Comparison of ENCODE assay signal across 10 cellular contexts in the genomic region with DNA sequence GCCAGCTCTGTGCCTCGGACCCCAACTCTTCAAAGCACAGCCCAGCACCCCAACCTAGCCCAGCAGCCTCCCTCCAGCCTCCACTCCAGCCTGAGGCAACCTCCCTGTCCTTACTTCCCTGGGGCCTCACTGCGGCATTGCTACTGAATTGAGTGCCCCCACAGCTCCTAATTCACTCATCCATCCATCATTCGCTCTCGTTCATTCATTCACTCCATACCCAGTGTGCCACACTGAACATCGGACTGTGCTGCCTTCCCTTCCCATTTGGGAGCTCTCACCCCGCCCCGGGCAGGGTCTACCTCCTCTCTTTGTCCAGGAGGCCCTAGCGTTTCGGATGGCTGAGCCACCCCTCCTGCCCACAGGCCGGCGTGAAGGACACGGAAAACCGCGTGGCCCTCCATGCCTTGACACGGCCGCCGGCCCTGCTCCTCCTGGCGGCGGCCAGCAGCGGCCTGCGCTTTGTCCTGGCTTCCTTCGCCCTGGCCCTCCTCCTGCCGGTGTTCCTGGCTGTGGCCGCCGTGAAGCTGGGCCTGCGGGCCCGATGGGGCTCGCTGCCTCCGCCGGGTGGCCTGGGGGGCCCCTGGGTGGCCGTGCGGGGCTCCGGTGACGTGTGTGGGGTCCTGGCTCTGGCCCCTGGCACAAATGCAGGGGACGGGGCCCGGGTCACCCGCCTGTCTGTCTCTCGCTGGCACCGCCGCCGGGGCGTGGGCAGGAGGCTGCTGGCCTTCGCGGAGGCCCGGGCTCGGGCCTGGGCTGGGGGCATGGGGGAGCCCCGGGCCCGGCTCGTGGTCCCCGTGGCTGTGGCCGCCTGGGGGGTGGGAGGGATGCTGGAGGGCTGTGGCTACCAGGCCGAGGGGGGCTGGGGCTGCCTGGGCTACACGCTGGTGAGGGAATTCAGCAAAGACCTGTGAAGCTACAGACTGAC. TPM values are rescaled to one million over a fixed set of nuclear protein-coding genes. Genes with fewer than 3 reads are reported as not detected.
DNase-seq lines count a peak whose midpoint lies in the region; ATAC-seq and TF ChIP-seq lines count a peak whose summit lies in the region.
"Had no signal": no experiment of that assay in that cellular context is flagged by ENCODE, and none has a peak within 500 bp of the region (broad histone marks: within the 10 kb centered on the region; RNA-seq: fewer than 3 reads in every experiment).

No MANE protein-coding gene starts in this region.

- in situ Hi-C loops in Caki2 (cut with HindIII; ENCODE audit: low pct_unique_long_range_greater_than_20kb, low sequenced_read_pairs), result no loop called here

- peaks cover 13% of the 10 kb centered on the region for H3K4me1 Mint-ChIP-seq in progenitor cell of endocrine pancreas (ENCODE audit: low read depth)

- H3K9me3 Mint-ChIP-seq in progenitor cell of endocrine pancreas (ENCODE audit: low read depth), result no peaks in the 10 kb centered on the region

- H3K36me3 ChIP-seq in esophagus muscularis mucosa, result peaks cover 18 to 27% (median 21%) of the 10 kb centered on the region in 4 donors

- TF ChIP-seq CTCF in RWPE1 (conservative IDR thresholded peaks at IDR 0.05; ENCODE audit: low read depth), result no peak
- TF ChIP-seq CTCF in esophagus muscularis mucosa (IDR thresholded peaks at IDR 0.05), result peak in 2 of 3 experiments; percentile 15 to 48
- TF ChIP-seq CTCF in progenitor cell of endocrine pancreas (IDR thresholded peaks at IDR 0.05; ENCODE audit: unreplicated experiment), result no peak

- CTCF ChIA-PET in RWPE1 (lab: Yijun Ruan, JAX), result interaction anchor here (0.7 to 2.7 kb wide), 3 partner anchors 18 to 147 kb away, joined by 3 to 10 read pairs (median 4); no protein-coding TSS in a partner anchor

- no peaks in the 10 kb centered on the region for H3K9me3 ChIP-seq in esophagus muscularis mucosa

- DNase-seq in Caki2 (ENCODE audit: low read depth), result peak; percentile 36
- no peak for DNase-seq in RWPE1 (ENCODE audit: low spot score)
- DNase-seq in esophagus muscularis mucosa (ENCODE audit: extremely low spot score), result no peak
- DNase-seq in progenitor cell of endocrine pancreas (ENCODE audit: low spot score, unreplicated experiment), result no peak
- no peak for DNase-seq in NCI-H1417 treated with DMSO at 0.1 percent for 48 hours (lab: John Stamatoyannopoulos, UW)
- DNase-seq in DMS153 treated with DMSO at 0.1 percent for 48 hours (lab: John Stamatoyannopoulos, UW; ENCODE audit: unreplicated experiment), result no peak

- intact Hi-C loops in esophagus muscularis mucosa (cut with DNase I), result no loop called here

- WGBS in esophagus muscularis mucosa, result 56% methylated on average over 30 of the region's 53 CpGs

- peak overlapping the region; percentile 85 for H3K4me3 Mint-ChIP-seq in progenitor cell of endocrine pancreas (ENCODE audit: low read depth)

- peak overlapping the region; percentile 86 for H3K27ac Mint-ChIP-seq in progenitor cell of endocrine pancreas

- H3K4me3 ChIP-seq in esophagus muscularis mucosa, result peak overlapping the region; percentile 21 to 44 (median 30)

- no peak for TF ChIP-seq EP300 in esophagus muscularis mucosa (IDR thresholded peaks at IDR 0.05)

- H3K27ac ChIP-seq in RWPE1 (peak overlapping the region; percentile 99), esophagus muscularis mucosa (replicated peaks in 1 of 4) (peak overlapping the region; percentile 93 to 98 (median 96))

- H3K36me3 Mint-ChIP-seq in progenitor cell of endocrine pancreas (ENCODE audit: insufficient read depth), result no peaks in the 10 kb centered on the region

- no peak for TF ChIP-seq POLR2A in esophagus muscularis mucosa (IDR thresholded peaks at IDR 0.05; ENCODE audit: low read depth)

- no peak for ATAC-seq in HG03442 (IDR thresholded peaks at IDR 0.05; ENCODE audit: unreplicated experiment)
- no peak for ATAC-seq in HG03108 (IDR thresholded peaks at IDR 0.05; ENCODE audit: unreplicated experiment)

- H3K27me3 Mint-ChIP-seq in progenitor cell of endocrine pancreas, result no peaks in the 10 kb centered on the region

- POLR2A ChIA-PET in RWPE1 (lab: Yijun Ruan, JAX; ENCODE audit: low non-redundant PET), result interaction anchor here (1.3 kb wide), 1 partner anchor 9 kb away, joined by 4 read pairs; no protein-coding TSS in a partner anchor

- no peaks in the 10 kb centered on the region for H3K27me3 ChIP-seq in esophagus muscularis mucosa

- peaks cover 53 to 84% (median 80%) of the 10 kb centered on the region in 4 donors for H3K4me1 ChIP-seq in esophagus muscularis mucosa

RNA-seq across cellular contexts. Expression of a gene that starts 1.3 kb away (rescaled TPM):
- total RNA-seq in Caki2 (2014; rRNA removed; shearing (Covaris generic); ENCODE audit: low replicate concordance), result 94.3 and 99.9 TPM in 2 replicates
- total RNA-seq in esophagus muscularis mucosa (10 to 100 TPM in 3 of 4 donors, 1 to 10 TPM in 1; 5.8 to 14.2 (median 10.2) TPM), progenitor cell of endocrine pancreas (62.6 and 69.7 TPM in 2 replicates)

RNA-seq across cellular contexts. Expression of a gene that starts 1.9 kb away (rescaled TPM):
- total RNA-seq in Caki2 (2014; rRNA removed; shearing (Covaris generic); ENCODE audit: low replicate concordance), result 0.14 TPM in 1 of 2 replicates, not detected in the other
- total RNA-seq in esophagus muscularis mucosa (10 to 100 TPM in 3 of 4 donors, 1 to 10 TPM in 1; 9.5 to 41.2 (median 14.6) TPM), progenitor cell of endocrine pancreas (1.1 and 1.6 TPM in 2 replicates)

RNA-seq across cellular contexts. Expression of a gene that starts 9.9 kb away (rescaled TPM):
- 1.9 and 5.3 TPM in 2 replicates for total RNA-seq in Caki2 (2014; rRNA removed; shearing (Covaris generic); ENCODE audit: low replicate concordance)
- 10 to 100 TPM in 3 of 4 donors, 1 to 10 TPM in 1; 5.1 to 16.6 (median 11.9) TPM for total RNA-seq in esophagus muscularis mucosa
- total RNA-seq in progenitor cell of endocrine pancreas, result 12.9 and 16.8 TPM in 2 replicates

RNA-seq across cellular contexts. Expression of a gene that starts 21.8 kb away (rescaled TPM):
- not detected in 2 replicates for total RNA-seq in Caki2 (2014; rRNA removed; shearing (Covaris generic); ENCODE audit: low replicate concordance)
- not detected for total RNA-seq in esophagus muscularis mucosa
- total RNA-seq in progenitor cell of endocrine pancreas, result not detected in 2 replicates
- total RNA-seq: mononuclear cell; T-helper 1 cell treated with Interleukin-12 subunit alpha and Interleukin-12 subunit beta and Interleukin-4 antibody, amounts not matched to agents 30 ng/mL and 1 ng/mL, for 36 hours had no signal

RNA-seq across cellular contexts. Expression of a gene that starts 24.9 kb away (rescaled TPM):
- 231 and 265 TPM in 2 replicates for total RNA-seq in Caki2 (2014; rRNA removed; shearing (Covaris generic); ENCODE audit: low replicate concordance)
- total RNA-seq in esophagus muscularis mucosa, result 100 to 1,000 TPM in 1 of 4 donors, 10 to 100 TPM in 3; 66.8 to 104 (median 77.7) TPM
- total RNA-seq in progenitor cell of endocrine pancreas, result 36.3 and 36.6 TPM in 2 replicates

Comparison
In these comparisons a context has a peak if more than half of its experiments do, and no peak if none do; other contexts are left out.
1. CTCF ChIP-seq: peak in esophagus muscularis mucosa (2 of 3); none in RWPE1 (single experiment) and progenitor cell of endocrine pancreas (single experiment).